In genomic region chr3:115819785-115820384, GRCh38 we compare ENCODE assay signal across 8 cellular contexts.
DNase-seq lines count a peak whose midpoint lies in the region; ATAC-seq, FAIRE-seq and TF ChIP-seq lines count a peak whose summit lies in the region.

No MANE protein-coding gene starts in this region.

- H3K79me2 ChIP-seq in parathyroid adenoma: no peaks in the 10 kb centered on the region

- H3K27ac ChIP-seq in Peyer's patch (no peak overlapping the region), parathyroid adenoma (no peak overlapping the region), aorta (ENCODE audit: low read depth in 1 of 2, low read length in 2 of 2) (no peak overlapping the region)

- H3K4me1 ChIP-seq in Peyer's patch (no peaks in the 10 kb centered on the region), parathyroid adenoma (no peaks in the 10 kb centered on the region), aorta (ENCODE audit: control insufficient read depth in 1 of 2, insufficient read depth in 2 of 2, low read length in 2 of 2) (no peaks in the 10 kb centered on the region)

- H3K27me3 ChIP-seq in GM06990 (replicated peaks; ENCODE audit: control insufficient read depth, insufficient read depth, low read length) (no peaks in the 10 kb centered on the region), Peyer's patch (no peaks in the 10 kb centered on the region), parathyroid adenoma (ENCODE audit: control insufficient read depth, insufficient read depth, low read length) (no peaks in the 10 kb centered on the region), aorta (ENCODE audit: control insufficient read depth in 1 of 2, insufficient read depth in 2 of 2, low read length in 1 of 2) (no peaks in the 10 kb centered on the region)

- H3K9me3 ChIP-seq in Peyer's patch (no peaks in the 10 kb centered on the region), parathyroid adenoma (ENCODE audit: control insufficient read depth, low read length) (no peaks in the 10 kb centered on the region), aorta (ENCODE audit: control insufficient read depth, low read length) (no peaks in the 10 kb centered on the region)

- no peaks in the 10 kb centered on the region for H3K36me3 ChIP-seq in GM06990 (ENCODE audit: control insufficient read depth, insufficient read depth, low read length)
- no peaks in the 10 kb centered on the region for H3K36me3 ChIP-seq in Peyer's patch
- no peaks in the 10 kb centered on the region for H3K36me3 ChIP-seq in parathyroid adenoma (ENCODE audit: control insufficient read depth, insufficient read depth, low read length)
- no peaks in the 10 kb centered on the region for H3K36me3 ChIP-seq in aorta (ENCODE audit: control insufficient read depth in 1 of 2, insufficient read depth in 2 of 2, low read length in 1 of 2)

- H3K4me3 ChIP-seq in GM06990 (replicated peaks; ENCODE audit: low read depth, low read length) (no peak overlapping the region), Peyer's patch (no peak overlapping the region), parathyroid adenoma (ENCODE audit: low read depth, low read length) (no peak overlapping the region), aorta (ENCODE audit: low read length in 2 of 2) (no peak overlapping the region)

- TF ChIP-seq POLR2A in H54 (IDR thresholded peaks at IDR 0.05; ENCODE audit: low read depth, low read length): no peak
- no peak for TF ChIP-seq POLR2A in Peyer's patch (IDR thresholded peaks at IDR 0.05)

- H3K9ac ChIP-seq in parathyroid adenoma: no peak overlapping the region

- DNase-seq in GM06990 (ENCODE audit: extremely low read depth, insufficient read length) (peak; percentile 17), H54 (ENCODE audit: insufficient read length, low spot score) (peak; percentile 21), Peyer's patch (peak in 2 of 3 donors; percentile 72 to 85), frontal cortex (ENCODE audit: low spot score in 2 of 2) (peak; percentile 33 to 58), aorta (peak in 1 of 2 donors; percentile 60)
- DNase-seq in activated T-helper 9 cell treated with anti-CD3 and anti-CD28 coated beads, Interleukin-2, amount 50 U/mL, for 16 hours (ENCODE audit: low read depth): peak; percentile 13

- FAIRE-seq in H54 (lab: Jason Lieb, UNC): peak; percentile 99
- peak; percentile 98 for FAIRE-seq in frontal cortex (lab: Jason Lieb, UNC)

- TF ChIP-seq CTCF in GM06990 (IDR thresholded peaks at IDR 0.05; ENCODE audit: insufficient read depth, low read length, poor library complexity, severe bottlenecking): peak; percentile 98
- TF ChIP-seq CTCF in LNCAP (IDR thresholded peaks at IDR 0.05): peak; percentile 100
- TF ChIP-seq CTCF in Peyer's patch (IDR thresholded peaks at IDR 0.05): peak; percentile 74 to 97 (median 95)
- peak; percentile 93 for TF ChIP-seq CTCF in parathyroid adenoma (IDR thresholded peaks at IDR 0.05)

- no peak overlapping the region for H3K4me2 ChIP-seq in parathyroid adenoma (ENCODE audit: low read length)

- ATAC-seq in aorta (ENCODE audit: low FRiP score): peak; percentile 78

- WGBS in aorta, 2 donors: 51 to 52% methylated on average over 6 of the region's 6 CpGs

- intact Hi-C loops in aorta (cut with DNase I): loop anchor here in 1 of 2 donors (5.0 kb wide), 1 partner anchor 603 kb away; no protein-coding TSS in a partner anchor

- no peak overlapping the region for H2AFZ ChIP-seq in parathyroid adenoma
